Comparison of ENCODE assay signal across 21 cellular contexts in genomic region chr2:77095096-77095495, GRCh38.
A peak's percentile ranks its signal among the peaks of the same experiment; 100 is the strongest.
DNase-seq lines count a peak whose midpoint lies in the region; ATAC-seq, FAIRE-seq and TF ChIP-seq lines count a peak whose summit lies in the region.
"Had no signal": no experiment of that assay in that cellular context is flagged by ENCODE, and none has a peak within 500 bp of the region (broad histone marks: within the 10 kb centered on the region; RNA-seq: fewer than 3 reads in every experiment).

No MANE protein-coding gene starts in this region.

- no peak overlapping the region for H3K4ac ChIP-seq in H1 (replicated peaks; ENCODE audit: insufficient read length, low read depth, low read length)

- no peaks in the 10 kb centered on the region for H3K9me2 ChIP-seq in GM23338 (ENCODE audit: insufficient read depth)

- ATAC-seq in GM23338 (peak; percentile 32; the same call in 2 of the 3 replicates), GM21619 (IDR thresholded peaks at IDR 0.05; ENCODE audit: unreplicated experiment) (no peak)
- ATAC-seq: GM12878, HCT116 had no signal

- peaks cover 47% of the 10 kb centered on the region for H3K4me1 Mint-ChIP-seq in GM23338
- no peaks in the 10 kb centered on the region for H3K4me1 Mint-ChIP-seq in chondrocyte (ENCODE audit: low read depth)
- H3K4me1 Mint-ChIP-seq: CD4-positive, CD25-positive, alpha-beta regulatory T cell; CD8-positive, alpha-beta memory T cell had no signal

- H3K79me1 ChIP-seq in H1 (ENCODE audit: low read depth, low read length): no peaks in the 10 kb centered on the region

- H4K5ac ChIP-seq in H1 (ENCODE audit: insufficient read length, low read depth, low read length): no peak overlapping the region

- H3K9me3 Mint-ChIP-seq in GM23338 (peaks cover 14% of the 10 kb centered on the region), chondrocyte (ENCODE audit: low read depth) (no peaks in the 10 kb centered on the region)

- H3K4me3 ChIP-seq in GM23338: peak overlapping the region; percentile 84
- H3K4me3 ChIP-seq in HUES6 (ENCODE audit: low read depth, low read length): peak overlapping the region; percentile 49; the same call in 1 of the 2 replicates
- H3K4me3 ChIP-seq in H1 (ENCODE audit: extremely low read depth in 1 of 4, insufficient read depth in 2 of 4, low read depth in 3 of 4, low read length in 4 of 4): peak overlapping the region in 1 of 4 experiments; percentile 55; a peak in 2 of 8 replicates
- H3K4me3 ChIP-seq: GM12878 had no signal

- 85% methylated on average over 1 of the region's 1 CpG; no CpG with 5 or more reads in 1 of the 2 experiments for WGBS in H1 (ENCODE audit: extremely low coverage in 1 of 2, insufficient coverage in 1 of 2, insufficient read length in 1 of 2, insufficient replicate concordance in 2 of 2, low coverage in 1 of 2, low lambda C conversion rate in 2 of 2, missing lambda C conversion rate in 1 of 2), 2 experiments

- H3K23me2 ChIP-seq in H1 (ENCODE audit: low read depth, low read length): no peaks in the 10 kb centered on the region

- no peak overlapping the region for H2BK15ac ChIP-seq in H1 (ENCODE audit: low read length)

- peak in 1 of 2 experiments; percentile 73; a peak in 1 of 3 replicates for TF ChIP-seq POLR2A in H1 (IDR thresholded peaks at IDR 0.05; ENCODE audit: control extremely low read depth in 1 of 2, low read depth in 2 of 2, low read length in 2 of 2)

- H2AK5ac ChIP-seq in H1 (ENCODE audit: low read depth, low read length): no peak overlapping the region

- H3K27me3 ChIP-seq in GM23338 (ENCODE audit: insufficient read depth) (no peaks in the 10 kb centered on the region), HUES6 (ENCODE audit: control insufficient read depth, insufficient read depth, low read length) (no peaks in the 10 kb centered on the region), H1 (replicated peaks in 1 of 4; ENCODE audit: control insufficient read depth in 3 of 4, extremely low read depth in 1 of 4, insufficient read depth in 3 of 4, low read length in 3 of 4) (no peaks in the 10 kb centered on the region)
- H3K27me3 ChIP-seq: BE2C had no signal

- H2AFZ ChIP-seq in GM23338 (no peak overlapping the region), H1 (ENCODE audit: low read length) (no peak overlapping the region)

- H3K4me3 Mint-ChIP-seq in GM23338 (peak overlapping the region; percentile 99), chondrocyte (ENCODE audit: unreplicated experiment) (no peak overlapping the region)
- H3K4me3 Mint-ChIP-seq: CD4-positive, CD25-positive, alpha-beta regulatory T cell; CD8-positive, alpha-beta memory T cell; HFFc6 had no signal

- no peaks in the 10 kb centered on the region for H3K9me3 ChIP-seq in HUES6 (ENCODE audit: control insufficient read depth, insufficient read depth, low read depth, low read length)
- H3K9me3 ChIP-seq in H1 (ENCODE audit: insufficient read depth in 2 of 2, low read depth in 1 of 2, low read length in 1 of 2): no peaks in the 10 kb centered on the region
- H3K9me3 ChIP-seq: BE2C, Caco-2 had no signal

- H2BK20ac ChIP-seq in H1 (ENCODE audit: low read length): no peak overlapping the region

- H4K20me1 ChIP-seq in GM23338 (replicated peaks; ENCODE audit: insufficient read depth) (peaks cover 15% of the 10 kb centered on the region), H1 (replicated peaks in 1 of 2; ENCODE audit: control insufficient read depth in 1 of 2, insufficient read depth in 2 of 2, low read length in 2 of 2) (no peaks in the 10 kb centered on the region)

- H3K4me2 ChIP-seq in GM23338 (peak overlapping the region; percentile 74), H1 (ENCODE audit: insufficient read depth in 1 of 2, low read depth in 2 of 2, low read length in 2 of 2) (peak overlapping the region; percentile 35 to 57; a peak in 3 of 4 replicates)

- H3K36me3 ChIP-seq in GM23338 (ENCODE audit: insufficient read depth) (peaks cover 27% of the 10 kb centered on the region; the same call in 1 of the 2 replicates), HUES6 (ENCODE audit: control insufficient read depth, insufficient read depth, low read length) (peaks cover 61% of the 10 kb centered on the region), H1 (ENCODE audit: control insufficient read depth in 2 of 4, insufficient read depth in 4 of 4, low read length in 3 of 4) (peaks cover 0 to 69% (median 11%) of the 10 kb centered on the region in 4 experiments; a peak in 5 of 8 replicates)
- H3K36me3 ChIP-seq: BE2C had no signal

- H3K79me2 ChIP-seq in GM23338 (replicated peaks; ENCODE audit: insufficient read depth) (peaks cover 70% of the 10 kb centered on the region), H1 (ENCODE audit: control insufficient read depth in 1 of 2, insufficient read depth in 2 of 2, low read length in 2 of 2) (peaks cover 0 to 68% of the 10 kb centered on the region in 2 experiments; a peak in 2 of 4 replicates)

- DNase-seq in GM23338 (ENCODE audit: low spot score) (no peak), H1 (ENCODE audit: low read depth in 1 of 2, low spot score in 2 of 2) (no peak), NCI-H510A treated with DMSO at 0.1 percent for 48 hours (lab: John Stamatoyannopoulos, UW) (no peak), chondrocyte (ENCODE audit: low spot score) (no peak)
- DNase-seq in central memory CD4-positive, alpha-beta T cell: no peak
- DNase-seq: ACHN; BE2C; C1 segment of cervical spinal cord; Caco-2; CD4-positive, CD25-positive, alpha-beta regulatory T cell; CD8-positive, alpha-beta memory T cell; HFFc6; KG1 had no signal

- H2BK5ac ChIP-seq in H1 (ENCODE audit: low read depth, low read length): no peak overlapping the region

- no peak overlapping the region for H3K9ac ChIP-seq in HUES6 (ENCODE audit: low read length)
- no peak overlapping the region for H3K9ac ChIP-seq in H1 (replicated peaks in 1 of 4; ENCODE audit: extremely low read depth in 1 of 4, low read depth in 3 of 4, low read length in 3 of 4)

- H3K27me3 Mint-ChIP-seq in GM23338 (ENCODE audit: insufficient read depth, low read depth, poor library complexity) (peaks cover 39% of the 10 kb centered on the region), chondrocyte (ENCODE audit: low read depth) (peaks cover 40% of the 10 kb centered on the region)
- H3K27me3 Mint-ChIP-seq: CD4-positive, CD25-positive, alpha-beta regulatory T cell; CD8-positive, alpha-beta memory T cell had no signal

- H3K56ac ChIP-seq in H1 (replicated peaks; ENCODE audit: insufficient read length, low read depth, low read length): no peak overlapping the region

- no peak overlapping the region for H2BK120ac ChIP-seq in H1 (replicated peaks; ENCODE audit: low read depth, low read length)

- no peak for TF ChIP-seq RAD21 in H1 (IDR thresholded peaks at IDR 0.05 in 1 of 2, conservative IDR thresholded peaks at IDR 0.05 in 1 of 2; ENCODE audit: low read depth in 2 of 2, low read length in 2 of 2)

- no peak overlapping the region for H3K23ac ChIP-seq in H1 (ENCODE audit: insufficient read length)

- H3K18ac ChIP-seq in H1 (ENCODE audit: extremely low read depth, low read length): no peak overlapping the region

- H4K8ac ChIP-seq in H1 (ENCODE audit: extremely low read depth, insufficient read depth, low read length): no peak overlapping the region

- TF ChIP-seq EP300 in H1 (IDR thresholded peaks at IDR 0.05; ENCODE audit: borderline replicate concordance in 1 of 2, low read depth in 2 of 2, low read length in 2 of 2): no peak

- CTCF ChIA-PET in H1 (lab: Charles Lee; ENCODE audit: partially characterized antibody): no interaction called here

- H3K27ac Mint-ChIP-seq in GM23338 (peak overlapping the region; percentile 84), chondrocyte (ENCODE audit: unreplicated experiment) (no peak overlapping the region)
- H3K27ac Mint-ChIP-seq: CD4-positive, CD25-positive, alpha-beta regulatory T cell; CD8-positive, alpha-beta memory T cell; HFFc6 had no signal

- TF ChIP-seq CTCF in GM23338 (conservative IDR thresholded peaks at IDR 0.05; ENCODE audit: low read depth in 2 of 2): no peak
- no peak for TF ChIP-seq CTCF in H1 (IDR thresholded peaks at IDR 0.05; ENCODE audit: control extremely low read depth in 1 of 3, insufficient read depth in 1 of 3, low read depth in 1 of 3, low read length in 3 of 3)
- no peak for TF ChIP-seq CTCF in chondrocyte (IDR thresholded peaks at IDR 0.05)

- FAIRE-seq in H1 (lab: Jason Lieb, UNC): no peak
- FAIRE-seq: A204.1, D721Med, GM12878, H54 had no signal

- H4K91ac ChIP-seq in H1 (replicated peaks; ENCODE audit: insufficient read length, low read length): no peak overlapping the region

- POLR2A ChIA-PET in H1 (lab: Charles Lee; ENCODE audit: partially characterized antibody): interaction anchor here (1.1 kb wide), 2 partner anchors 118 to 142 kb away, joined by 3 read pairs; no protein-coding TSS in a partner anchor

- no peak overlapping the region for H2BK12ac ChIP-seq in H1 (ENCODE audit: low read depth, low read length)

- H3K27ac ChIP-seq in GM23338 (ENCODE audit: low read depth): peak overlapping the region; percentile 74; the same call in 1 of the 2 replicates
- H3K27ac ChIP-seq in HUES6 (ENCODE audit: low read depth, low read length): no peak overlapping the region; the same call in 1 of the 2 replicates
- no peak overlapping the region for H3K27ac ChIP-seq in H1 (ENCODE audit: low read depth, low read length)
- H3K27ac ChIP-seq: HL-60 had no signal

- H3F3A ChIP-seq in GM23338 (replicated peaks; ENCODE audit: low read depth): peaks cover 9% of the 10 kb centered on the region

- H3K36me3 Mint-ChIP-seq in GM23338 (ENCODE audit: low read depth): peaks cover 95% of the 10 kb centered on the region
- H3K36me3 Mint-ChIP-seq in chondrocyte (ENCODE audit: low read depth): no peaks in the 10 kb centered on the region
- H3K36me3 Mint-ChIP-seq: CD4-positive, CD25-positive, alpha-beta regulatory T cell; CD8-positive, alpha-beta memory T cell had no signal

- no peak overlapping the region for H3K14ac ChIP-seq in H1 (ENCODE audit: insufficient read length)

- H3K4me1 ChIP-seq in GM23338 (ENCODE audit: insufficient read depth) (peaks cover 29% of the 10 kb centered on the region), HUES6 (ENCODE audit: control insufficient read depth, insufficient read depth, low read length) (peaks cover 13% of the 10 kb centered on the region; the same call in 1 of the 2 replicates), H1 (replicated peaks in 1 of 4; ENCODE audit: control insufficient read depth in 3 of 4, insufficient read depth in 4 of 4, low read length in 3 of 4) (peaks cover 0 to 2% (median 0%) of the 10 kb centered on the region in 4 experiments; a peak in 2 of 7 replicates)
- H3K4me1 ChIP-seq: BE2C, Caco-2 had no signal

TF ChIP-seq in GM23338, 12 proteins besides CTCF, POLR2A, EP300 and RAD21:
- TF ChIP-seq ZNF331 (CRISPR knock-in tag; IDR thresholded peaks at IDR 0.05; ENCODE audit: low read depth) (no peak), POLR2AphosphoS5 (IDR thresholded peaks at IDR 0.05; ENCODE audit: low read depth) (peak; percentile 76; the same call in 1 of the 2 replicates)

TF ChIP-seq in H1, 55 proteins besides CTCF, POLR2A, EP300 and RAD21:
- TF ChIP-seq POLR2AphosphoS5 (IDR thresholded peaks at IDR 0.05; ENCODE audit: low read depth, low read length): peak; percentile 27
- no peak for TF ChIP-seq RBBP5 (IDR thresholded peaks at IDR 0.05; ENCODE audit: borderline replicate concordance, low read depth, low read length)
